ENCODE assay signal across 8 cellular contexts in genomic region chr7:107169120-107170050, GRCh38. TPM values are rescaled to one million over a fixed set of nuclear protein-coding genes. Genes with fewer than 3 reads are reported as not detected.
A peak's percentile ranks its signal among the peaks of the same experiment; 100 is the strongest.
DNase-seq lines count a peak whose midpoint lies in the region; ATAC-seq, FAIRE-seq and TF ChIP-seq lines count a peak whose summit lies in the region.

No MANE protein-coding gene starts in this region.

- H3K27me3 ChIP-seq in small intestine (ENCODE audit: control insufficient read depth in 2 of 2, insufficient read depth in 2 of 2, low read length in 2 of 2), result no peaks in the 10 kb centered on the region

- H3K4me1 ChIP-seq in small intestine (ENCODE audit: control insufficient read depth in 2 of 2, insufficient read depth in 1 of 2, low read depth in 1 of 2, low read length in 1 of 2), result no peaks in the 10 kb centered on the region

- peak overlapping the region; percentile 99 for H3K4me3 Mint-ChIP-seq in activated B cell treated with CpG ODN at 0.5 μM for 24 hours

- peaks cover 24% of the 10 kb centered on the region for H3K36me3 Mint-ChIP-seq in activated B cell treated with CpG ODN at 0.5 μM for 24 hours (ENCODE audit: low read depth)

- peak overlapping the region; percentile 99 for H3K27ac Mint-ChIP-seq in activated B cell treated with CpG ODN at 0.5 μM for 24 hours

- H3K9me3 Mint-ChIP-seq in activated B cell treated with CpG ODN at 0.5 μM for 24 hours, result no peaks in the 10 kb centered on the region

- intact Hi-C loops in activated B cell treated with CpG ODN at 0.5 μM for 24 hours (cut with micrococcal nuclease), result loop anchor here (1.0 to 10.0 kb wide), 13 partner anchors 11 to 1637 kb away; partner anchors contain the start of genes COG5, DNAJB9, DUS4L and RINT1

- POLR2A ChIA-PET in activated B cell treated with CpG ODN at 0.5 μM for 24 hours (lab: Charles Lee), result interaction anchor here (0.5 to 4.3 kb wide), 35 partner anchors 8 to 1638 kb away, joined by 3 to 52 read pairs (median 5); partner anchors contain the start of genes CBLL1, NAMPT and PIK3CG

- peaks cover 54% of the 10 kb centered on the region for H3K4me1 Mint-ChIP-seq in activated B cell treated with CpG ODN at 0.5 μM for 24 hours

- H3K27me3 Mint-ChIP-seq in activated B cell treated with CpG ODN at 0.5 μM for 24 hours, result peaks cover 6% of the 10 kb centered on the region

- H3K4me3 ChIP-seq in cardiac fibroblast (replicated peaks in 1 of 2; ENCODE audit: low read depth in 2 of 2, low read length in 2 of 2) (peak overlapping the region; percentile 83 to 94), small intestine (ENCODE audit: low read depth in 1 of 2, low read length in 2 of 2) (peak overlapping the region; percentile 94 to 100)

- H3K27ac ChIP-seq in 22Rv1 (peak overlapping the region; percentile 94), small intestine (ENCODE audit: low read depth in 1 of 2, low read length in 1 of 2) (peak overlapping the region; percentile 82 to 100)

- WGBS in small intestine, 3 donors, result 1% methylated on average over 50 to 73 of the region's 73 CpGs

- ATAC-seq in GM18858 (IDR thresholded peaks at IDR 0.05; ENCODE audit: unreplicated experiment) (peak; percentile 12), HG03175 (IDR thresholded peaks at IDR 0.05; ENCODE audit: unreplicated experiment) (peak; percentile 23), activated B cell treated with CpG ODN at 0.5 μM for 24 hours (ENCODE audit: low read depth) (peak; percentile 25)

- no peaks in the 10 kb centered on the region for H3K9me3 ChIP-seq in small intestine (ENCODE audit: control insufficient read depth, low read depth)

- TF ChIP-seq CTCF in 22Rv1 (IDR thresholded peaks at IDR 0.05), result peak; percentile 24; the same call in 1 of the 2 replicates
- TF ChIP-seq CTCF in activated B cell treated with CpG ODN at 0.5 μM for 24 hours (IDR thresholded peaks at IDR 0.05), result no peak
- no peak for TF ChIP-seq CTCF in cardiac fibroblast (IDR thresholded peaks at IDR 0.05; ENCODE audit: low read depth, low read length)

- DNase-seq in NCI-H345 (lab: John Stamatoyannopoulos, UW) (peak; percentile 96), activated B cell treated with CpG ODN at 0.5 μM for 24 hours (peak; percentile 89), cardiac fibroblast (ENCODE audit: low read depth in 2 of 2) (peak; percentile 98 to 99), iPS-NIHi7 (ENCODE audit: extremely low spot score) (peak; percentile 87), small intestine (peak; percentile 97)

- FAIRE-seq in small intestine (lab: Jason Lieb, UNC), result no peak

- no peaks in the 10 kb centered on the region for H3K36me3 ChIP-seq in small intestine (ENCODE audit: control insufficient read depth in 2 of 2, insufficient read depth in 2 of 2, low read length in 2 of 2)

- CTCF ChIA-PET in activated B cell treated with CpG ODN at 0.5 μM for 24 hours (lab: Charles Lee), result interaction anchor here (0.7 to 5.8 kb wide), 6 partner anchors 19 to 509 kb away, joined by 3 to 34 read pairs (median 3); no protein-coding TSS in a partner anchor

RNA-seq across cellular contexts. Expression of gene HBP1, which starts 0.6 kb away (rescaled TPM):
- total RNA-seq in activated B cell treated with CpG ODN at 0.5 μM for 24 hours, result 53.6 and 59.9 TPM in 2 replicates
- polyA plus RNA-seq in small intestine, result 10 to 100 TPM; 25.1 to 38.6 (median 34.7) TPM

Comparison
In these comparisons a context has a peak if more than half of its experiments do, and no peak if none do; other contexts are left out.
1. Peak in every context shown above with its lines: DNase-seq, ATAC-seq, H3K4me3 ChIP-seq and H3K27ac ChIP-seq.